Comparison of ENCODE assay signal across 8 cellular contexts in genomic region chr20:44532248-44532980, GRCh38. TPM values are rescaled to one million over a fixed set of nuclear protein-coding genes. Genes with fewer than 3 reads are reported as not detected.
A peak's percentile ranks its signal among the peaks of the same experiment; 100 is the strongest.
DNase-seq lines count a peak whose midpoint lies in the region; ATAC-seq and TF ChIP-seq lines count a peak whose summit lies in the region.

No MANE protein-coding gene starts in this region.

- no peak overlapping the region for H3K27ac Mint-ChIP-seq in activated CD4-positive, alpha-beta memory T cell treated with anti-CD3 and anti-CD28 coated beads, Interleukin-2, amount 10 ng/mL, durations not matched to agents 7 days and 5 days

- no peak overlapping the region for H3K27ac ChIP-seq in DND-41 (ENCODE audit: low read length)
- H3K27ac ChIP-seq in PC-9: 0 out of 2 replicates have a peak overlapping the region, but pooled peaks have one; percentile 3
- H3K27ac ChIP-seq in gastroesophageal sphincter: peak overlapping the region; percentile 57 to 92 (median 86)
- peak overlapping the region; percentile 67 for H3K27ac ChIP-seq in rectal smooth muscle tissue (ENCODE audit: low read depth, low read length)

- H3K9me2 ChIP-seq in PC-9 (ENCODE audit: insufficient read depth): no peaks in the 10 kb centered on the region

- DNase-seq in DND-41 (no peak), PC-9 (no peak), NCI-H128 (lab: John Stamatoyannopoulos, UW; ENCODE audit: unreplicated experiment) (no peak)
- DNase-seq in activated CD4-positive, alpha-beta memory T cell treated with anti-CD3 and anti-CD28 coated beads, Interleukin-2, amount 10 ng/mL, durations not matched to agents 7 days and 5 days: no peak

- peak overlapping the region; percentile 52 for H3K9ac ChIP-seq in DND-41 (ENCODE audit: low read depth, low read length)
- no peak overlapping the region for H3K9ac ChIP-seq in rectal smooth muscle tissue (ENCODE audit: low read length)

- H3K36me3 ChIP-seq in DND-41 (ENCODE audit: insufficient read depth, low read length) (no peaks in the 10 kb centered on the region), PC-9 (ENCODE audit: low read depth) (no peaks in the 10 kb centered on the region), gastroesophageal sphincter (no peaks in the 10 kb centered on the region), rectal smooth muscle tissue (ENCODE audit: control insufficient read depth, insufficient read depth, low read length) (no peaks in the 10 kb centered on the region)

- WGBS in gastroesophageal sphincter (ENCODE audit: low coverage in 1 of 2), 2 donors: 2 to 8% methylated on average over 10 to 11 of the region's 11 CpGs

- H3K4me1 Mint-ChIP-seq in activated CD4-positive, alpha-beta memory T cell treated with anti-CD3 and anti-CD28 coated beads, Interleukin-2, amount 10 ng/mL, durations not matched to agents 7 days and 5 days: peaks cover 6% of the 10 kb centered on the region

- H3K4me3 ChIP-seq in DND-41 (ENCODE audit: low read depth in 1 of 2, low read length in 2 of 2) (peak overlapping the region; percentile 25 to 77; a peak in 3 of 4 replicates), PC-9 (peak overlapping the region; percentile 84), gastroesophageal sphincter (peak overlapping the region; percentile 61 to 87), rectal smooth muscle tissue (ENCODE audit: low read length) (peak overlapping the region; percentile 84)

- no peaks in the 10 kb centered on the region for H3K36me3 Mint-ChIP-seq in activated CD4-positive, alpha-beta memory T cell treated with anti-CD3 and anti-CD28 coated beads, Interleukin-2, amount 10 ng/mL, durations not matched to agents 7 days and 5 days (ENCODE audit: low read depth)

- peaks cover 15% of the 10 kb centered on the region; the same call in 1 of the 2 replicates for H3F3A ChIP-seq in PC-9 (ENCODE audit: insufficient read depth, low read depth)

- peak overlapping the region; percentile 98 for H2AFZ ChIP-seq in DND-41 (ENCODE audit: low read depth, low read length)
- H2AFZ ChIP-seq in PC-9: peak overlapping the region; percentile 99

- no peaks in the 10 kb centered on the region for H3K9me3 ChIP-seq in DND-41 (ENCODE audit: insufficient read depth, low read length, severe bottlenecking)
- no peaks in the 10 kb centered on the region for H3K9me3 ChIP-seq in PC-9 (ENCODE audit: insufficient read depth, low read depth)
- H3K9me3 ChIP-seq in gastroesophageal sphincter: no peaks in the 10 kb centered on the region

- CTCF ChIA-PET in PC-9 (lab: Charles Lee): no interaction called here
- CTCF ChIA-PET in activated CD4-positive, alpha-beta memory T cell treated with anti-CD3 and anti-CD28 coated beads, Interleukin-2, amount 10 ng/mL, durations not matched to agents 7 days and 5 days (lab: Charles Lee): no interaction called here

- H3K4me1 ChIP-seq in DND-41 (ENCODE audit: insufficient read depth, low read length) (peaks cover 24% of the 10 kb centered on the region), PC-9 (replicated peaks; ENCODE audit: insufficient read depth) (peaks cover 20% of the 10 kb centered on the region), gastroesophageal sphincter (peaks cover 0 to 48% (median 0%) of the 10 kb centered on the region in 3 donors), rectal smooth muscle tissue (ENCODE audit: control insufficient read depth, insufficient read depth, low read length) (peaks cover 15% of the 10 kb centered on the region)

- H4K20me1 ChIP-seq in DND-41 (ENCODE audit: insufficient read depth, low read length) (no peaks in the 10 kb centered on the region), PC-9 (ENCODE audit: insufficient read depth) (no peaks in the 10 kb centered on the region)

- no peak for TF ChIP-seq CTCF in DND-41 (IDR thresholded peaks at IDR 0.05; ENCODE audit: borderline replicate concordance, extremely low read depth, low read length, poor library complexity, severe bottlenecking)
- no peak for TF ChIP-seq CTCF in PC-9 (conservative IDR thresholded peaks at IDR 0.05)
- no peak for TF ChIP-seq CTCF in gastroesophageal sphincter (IDR thresholded peaks at IDR 0.05)

- ATAC-seq in DND-41 (ENCODE audit: insufficient read depth, low read depth) (no peak), gastroesophageal sphincter (no peak), GM21723 (IDR thresholded peaks at IDR 0.05; ENCODE audit: unreplicated experiment) (no peak), HG02870 (IDR thresholded peaks at IDR 0.05; ENCODE audit: unreplicated experiment) (no peak)

- no peaks in the 10 kb centered on the region for H3K9me3 Mint-ChIP-seq in activated CD4-positive, alpha-beta memory T cell treated with anti-CD3 and anti-CD28 coated beads, Interleukin-2, amount 10 ng/mL, durations not matched to agents 7 days and 5 days

- POLR2A ChIA-PET in PC-9 (lab: Charles Lee; ENCODE audit: unreplicated experiment): no interaction called here
- POLR2A ChIA-PET in activated CD4-positive, alpha-beta memory T cell treated with anti-CD3 and anti-CD28 coated beads, Interleukin-2, amount 10 ng/mL, durations not matched to agents 7 days and 5 days (lab: Charles Lee): no interaction called here

- H3K27me3 Mint-ChIP-seq in activated CD4-positive, alpha-beta memory T cell treated with anti-CD3 and anti-CD28 coated beads, Interleukin-2, amount 10 ng/mL, durations not matched to agents 7 days and 5 days: peaks cover 9% of the 10 kb centered on the region

- TSS peak; percentile 69 for BruUV-seq in PC-9 (replicated peaks; lab: Mats Ljungman, UMichigan)

- peak in 1 of 2 donors; percentile 1 for TF ChIP-seq POLR2A in gastroesophageal sphincter (IDR thresholded peaks at IDR 0.05)

- H3K79me2 ChIP-seq in DND-41 (ENCODE audit: insufficient read depth, low read length) (no peaks in the 10 kb centered on the region), PC-9 (ENCODE audit: low read depth) (no peaks in the 10 kb centered on the region)

- TF ChIP-seq EP300 in gastroesophageal sphincter (IDR thresholded peaks at IDR 0.05): no peak

- H3K4me2 ChIP-seq in DND-41 (ENCODE audit: insufficient read depth, low read length): peak overlapping the region; percentile 100
- peak overlapping the region; percentile 75 for H3K4me2 ChIP-seq in PC-9

- H3K4me3 Mint-ChIP-seq in activated CD4-positive, alpha-beta memory T cell treated with anti-CD3 and anti-CD28 coated beads, Interleukin-2, amount 10 ng/mL, durations not matched to agents 7 days and 5 days: no peak overlapping the region

- H3K27me3 ChIP-seq in DND-41 (ENCODE audit: insufficient read depth, low read length, poor library complexity): peaks cover 43% of the 10 kb centered on the region
- no peaks in the 10 kb centered on the region for H3K27me3 ChIP-seq in PC-9 (ENCODE audit: insufficient read depth, low read depth)
- no peaks in the 10 kb centered on the region for H3K27me3 ChIP-seq in gastroesophageal sphincter
- H3K27me3 ChIP-seq in rectal smooth muscle tissue (ENCODE audit: control insufficient read depth, insufficient read depth, low read length): no peaks in the 10 kb centered on the region

- intact Hi-C loops in PC-9 (cut with micrococcal nuclease; ENCODE audit: unreplicated experiment): loop anchor here (5.0 kb wide), 1 partner anchor 40 kb away; no protein-coding TSS in a partner anchor

RNA-seq across cellular contexts. Expression of gene SERINC3, which starts 10.5 kb away (rescaled TPM):
- total RNA-seq in PC-9 (2021): 76.0 and 110 TPM in 2 replicates
- 100 to 1,000 TPM; 119 to 140 (median 131) TPM for total RNA-seq in gastroesophageal sphincter
- 10 to 100 TPM; 90.8 to 93.3 TPM for total RNA-seq in activated CD4-positive, alpha-beta memory T cell treated with anti-CD3 and anti-CD28 coated beads, Interleukin-2, amount 10 ng/mL, durations not matched to agents 7 days and 5 days

RNA-seq across cellular contexts. Expression of gene PKIG, which starts 50.0 kb away (rescaled TPM):
- 41.9 and 50.1 TPM in 2 replicates for total RNA-seq in PC-9 (2021)
- total RNA-seq in gastroesophageal sphincter: 100 to 1,000 TPM; 241 to 418 (median 291) TPM
- total RNA-seq in activated CD4-positive, alpha-beta memory T cell treated with anti-CD3 and anti-CD28 coated beads, Interleukin-2, amount 10 ng/mL, durations not matched to agents 7 days and 5 days: 1 to 10 TPM; 1.1 to 1.6 TPM

RNA-seq across cellular contexts. Expression of gene TTPAL, which starts 56.7 kb away (rescaled TPM):
- total RNA-seq in PC-9 (2021): 28.5 and 31.3 TPM in 2 replicates
- 10 to 100 TPM in 3 of 4 donors, 1 to 10 TPM in 1; 9.2 to 21.8 (median 13.8) TPM for total RNA-seq in gastroesophageal sphincter
- 10 to 100 TPM; 15.5 to 16.6 TPM for total RNA-seq in activated CD4-positive, alpha-beta memory T cell treated with anti-CD3 and anti-CD28 coated beads, Interleukin-2, amount 10 ng/mL, durations not matched to agents 7 days and 5 days

Comparison
In these comparisons a context has a peak if more than half of its experiments do, and no peak if none do; other contexts are left out.
1. RNA of gene PKIG, which starts 50.0 kb away (total RNA-seq): 241 to 418 TPM in gastroesophageal sphincter and 41.9 to 50.1 TPM in PC-9; 1.1 to 1.6 TPM in activated CD4-positive, alpha-beta memory T cell treated with anti-CD3 and anti-CD28 coated beads, Interleukin-2, amount 10 ng/mL, durations not matched to agents 7 days and 5 days; every median in the first group is over 10 times any median in the second.
2. Peak in every context shown above with its lines, with median percentiles within 50 percentile points of each other: H3K4me3 ChIP-seq.